In the genomic region with DNA sequence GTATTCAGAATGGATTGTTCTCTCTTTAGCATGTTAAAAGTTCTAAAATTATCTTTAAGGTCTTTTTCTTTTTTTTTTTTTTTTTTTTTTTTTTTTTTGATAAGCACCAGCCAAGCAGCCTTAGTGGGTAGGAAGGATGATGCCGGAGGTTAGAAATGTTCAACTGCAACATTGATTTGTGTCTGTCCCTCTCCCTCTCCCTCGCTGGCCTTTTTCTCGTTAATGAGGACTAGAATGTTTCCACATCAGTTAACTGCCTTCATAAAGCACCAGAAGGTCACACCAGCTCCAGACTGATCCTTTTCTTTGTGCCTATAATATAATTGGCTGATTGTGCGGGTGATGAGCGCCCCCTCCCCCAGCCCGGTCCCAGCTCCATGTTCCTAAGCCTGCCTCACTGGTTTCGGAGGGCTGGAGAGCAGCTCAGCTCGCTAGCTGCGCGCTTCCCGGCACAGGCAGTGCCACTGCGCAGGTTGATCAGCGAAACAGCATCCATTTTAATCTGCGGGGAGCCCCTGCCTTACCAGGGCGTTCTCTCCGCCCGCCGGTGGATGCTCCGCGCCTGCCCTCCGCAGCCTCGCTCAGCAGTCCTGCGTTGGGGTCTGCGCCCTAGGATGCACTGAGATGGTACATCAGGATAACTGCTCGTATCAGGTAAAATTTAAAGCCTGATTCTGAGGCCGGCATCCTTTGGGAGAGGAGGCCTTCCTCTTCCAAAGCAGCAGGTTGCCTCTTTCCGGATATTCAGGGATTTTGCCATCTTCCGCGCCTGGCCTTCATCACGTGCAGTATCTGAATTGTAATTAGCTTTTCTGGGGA, we compare ENCODE assay signal across 8 cellular contexts. TPM values are rescaled to one million over a fixed set of nuclear protein-coding genes. Genes with fewer than 3 reads are reported as not detected.
DNase-seq lines count a peak whose midpoint lies in the region; ATAC-seq, FAIRE-seq and TF ChIP-seq lines count a peak whose summit lies in the region.

A gene (plus strand): TSS at position 301 of the 819 bp plus-strand sequence.

- H3K4me1 Mint-ChIP-seq in astrocyte (ENCODE audit: low read depth, unreplicated experiment) = peaks cover 57% of the 10 kb centered on the region
- no peaks in the 10 kb centered on the region for H3K4me1 Mint-ChIP-seq in CD4-positive, alpha-beta memory T cell

- peak within 1 kb of the TSS; percentile 96 for H3K27ac Mint-ChIP-seq in astrocyte (ENCODE audit: unreplicated experiment)
- H3K27ac Mint-ChIP-seq in CD4-positive, alpha-beta memory T cell = no peak within 1 kb of the TSS

- peak; percentile 57 for DNase-seq in ELF-1 (ENCODE audit: low read depth, low spot score)
- peak; percentile 44 for DNase-seq in astrocyte (ENCODE audit: low read depth)
- DNase-seq in iPS-NIHi11 (ENCODE audit: low spot score) = peak; percentile 65
- no peak for DNase-seq in COLO668 (lab: John Stamatoyannopoulos, UW; ENCODE audit: unreplicated experiment)
- DNase-seq in CD4-positive, alpha-beta memory T cell = no peak
- DNase-seq in foreskin keratinocyte = no peak

- no peaks in the 10 kb centered on the region for H3K36me3 Mint-ChIP-seq in astrocyte (ENCODE audit: low read depth, unreplicated experiment)
- no peaks in the 10 kb centered on the region for H3K36me3 Mint-ChIP-seq in CD4-positive, alpha-beta memory T cell

- H3K9ac ChIP-seq in astrocyte (ENCODE audit: low read length) = peak within 1 kb of the TSS; percentile 61
- peak within 1 kb of the TSS; percentile 56 to 70 (median 69) for H3K9ac ChIP-seq in skeletal muscle tissue (ENCODE audit: low read depth in 1 of 3, low read length in 3 of 3)

- H3K27me3 ChIP-seq in astrocyte (ENCODE audit: insufficient read depth, low read length) = no peaks in the 10 kb centered on the region
- H3K27me3 ChIP-seq in skeletal muscle tissue (ENCODE audit: control insufficient read depth in 3 of 3, insufficient read depth in 3 of 3, low read length in 3 of 3) = no peaks in the 10 kb centered on the region
- H3K27me3 ChIP-seq in CD4-positive, alpha-beta memory T cell (ENCODE audit: insufficient read depth, low read length) = no peaks in the 10 kb centered on the region
- H3K27me3 ChIP-seq in foreskin keratinocyte = no peaks in the 10 kb centered on the region

- peak; percentile 79 for ATAC-seq in HG02973 (IDR thresholded peaks at IDR 0.05; ENCODE audit: unreplicated experiment)
- ATAC-seq in foreskin keratinocyte = no peak

- H3K4me2 ChIP-seq in astrocyte (ENCODE audit: low read length) = peak within 1 kb of the TSS; percentile 85

- H3K79me2 ChIP-seq in astrocyte (ENCODE audit: insufficient read depth, low read length) = peaks cover 94% of the 10 kb centered on the region

- peak within 1 kb of the TSS; percentile 2 for H3K27ac ChIP-seq in astrocyte (ENCODE audit: low read depth, low read length)
- peak within 1 kb of the TSS; percentile 61 for H3K27ac ChIP-seq in skeletal muscle tissue (ENCODE audit: low read depth, low read length)
- no peak within 1 kb of the TSS for H3K27ac ChIP-seq in CD4-positive, alpha-beta memory T cell (ENCODE audit: low read depth, low read length)
- H3K27ac ChIP-seq in foreskin keratinocyte = no peak within 1 kb of the TSS

- no peaks in the 10 kb centered on the region for H3K9me3 Mint-ChIP-seq in astrocyte (ENCODE audit: unreplicated experiment)
- no peaks in the 10 kb centered on the region for H3K9me3 Mint-ChIP-seq in CD4-positive, alpha-beta memory T cell

- intact Hi-C loops in CD4-positive, alpha-beta memory T cell (cut with micrococcal nuclease) = no loop called here

- H4K20me1 ChIP-seq in astrocyte (ENCODE audit: insufficient read depth, low read length) = peaks cover 51% of the 10 kb centered on the region

- H3K9me3 ChIP-seq in astrocyte (ENCODE audit: insufficient read depth, low read depth, low read length) = no peaks in the 10 kb centered on the region
- no peaks in the 10 kb centered on the region for H3K9me3 ChIP-seq in skeletal muscle tissue (ENCODE audit: control insufficient read depth in 3 of 3, low read length in 3 of 3)
- no peaks in the 10 kb centered on the region for H3K9me3 ChIP-seq in CD4-positive, alpha-beta memory T cell (ENCODE audit: control insufficient read depth in 1 of 2, low read length in 2 of 2)

- peaks cover 38% of the 10 kb centered on the region for H3K4me1 ChIP-seq in astrocyte (ENCODE audit: insufficient read depth, low read length)
- H3K4me1 ChIP-seq in skeletal muscle tissue (ENCODE audit: control insufficient read depth in 3 of 3, insufficient read depth in 3 of 3, low read length in 3 of 3) = peaks cover 8 to 26% (median 24%) of the 10 kb centered on the region in 3 donors
- no peaks in the 10 kb centered on the region for H3K4me1 ChIP-seq in CD4-positive, alpha-beta memory T cell (ENCODE audit: insufficient read depth, low read length)
- peaks cover 26% of the 10 kb centered on the region for H3K4me1 ChIP-seq in foreskin keratinocyte

- no peak for FAIRE-seq in astrocyte (lab: Jason Lieb, UNC)

- no peaks in the 10 kb centered on the region for H3K27me3 Mint-ChIP-seq in astrocyte (ENCODE audit: low read depth, unreplicated experiment)
- H3K27me3 Mint-ChIP-seq in CD4-positive, alpha-beta memory T cell = peaks cover 9 to 30% of the 10 kb centered on the region in 2 donors

- POLR2A ChIA-PET in CD4-positive, alpha-beta memory T cell (lab: Charles Lee; ENCODE audit: partially characterized antibody) = no interaction called here

- H3K4me3 ChIP-seq in astrocyte (ENCODE audit: insufficient read depth, low read depth, low read length) (peak within 1 kb of the TSS; percentile 36), skeletal muscle tissue (ENCODE audit: low read length in 3 of 3) (peak within 1 kb of the TSS; percentile 60 to 71 (median 67))
- no peak within 1 kb of the TSS for H3K4me3 ChIP-seq in CD4-positive, alpha-beta memory T cell (ENCODE audit: low read length in 2 of 2)

- peak within 1 kb of the TSS; percentile 33 for H2AFZ ChIP-seq in astrocyte (ENCODE audit: low read depth, low read length)

- no peak for TF ChIP-seq CTCF in astrocyte (IDR thresholded peaks at IDR 0.05; ENCODE audit: insufficient read depth, low read depth, low read length)
- no peak for TF ChIP-seq CTCF in foreskin keratinocyte (conservative IDR thresholded peaks at IDR 0.05)

- H3K36me3 ChIP-seq in astrocyte (ENCODE audit: insufficient read depth, low read length) = no peaks in the 10 kb centered on the region
- no peaks in the 10 kb centered on the region for H3K36me3 ChIP-seq in skeletal muscle tissue (ENCODE audit: control insufficient read depth in 3 of 3, insufficient read depth in 3 of 3, low read length in 3 of 3)
- H3K36me3 ChIP-seq in CD4-positive, alpha-beta memory T cell (ENCODE audit: insufficient read depth, low read length) = no peaks in the 10 kb centered on the region

- H3K4me3 Mint-ChIP-seq in astrocyte (ENCODE audit: unreplicated experiment) = peak within 1 kb of the TSS; percentile 90
- peak within 1 kb of the TSS in 3 of 8 donors; percentile 24 to 43 (median 41) for H3K4me3 Mint-ChIP-seq in CD4-positive, alpha-beta memory T cell

- CTCF ChIA-PET in CD4-positive, alpha-beta memory T cell (lab: Charles Lee; ENCODE audit: partially characterized antibody) = no interaction called here

RNA-seq across cellular contexts. Expression of the gene that starts here (rescaled TPM):
- total RNA-seq in astrocyte = 21.3 and 27.7 TPM in 2 replicates
- 11.0 TPM for total RNA-seq in skeletal muscle tissue
- not detected for total RNA-seq in CD4-positive, alpha-beta memory T cell
- not detected for polyA plus RNA-seq in CD4-positive, alpha-beta memory T cell
- total RNA-seq in foreskin keratinocyte = 1.1 and 1.3 TPM in 2 replicates
- polyA plus RNA-seq in foreskin keratinocyte = 0.34 and 5.6 TPM in 2 replicates

Comparison
In these comparisons a context has a peak if more than half of its experiments do, and no peak if none do; other contexts are left out.
1. DNase-seq: peak in ELF-1 (single experiment), astrocyte (single experiment) and iPS-NIHi11 (single experiment); none in COLO668 (single experiment), CD4-positive, alpha-beta memory T cell (0 of 5) and foreskin keratinocyte (0 of 2).
2. H3K27ac ChIP-seq: peak in astrocyte (single experiment) and skeletal muscle tissue (single experiment); none in CD4-positive, alpha-beta memory T cell (single experiment) and foreskin keratinocyte (single experiment).
3. H3K4me3 ChIP-seq: peak in astrocyte (single experiment) and skeletal muscle tissue (3 of 3); none in CD4-positive, alpha-beta memory T cell (0 of 2).